Comparison of ENCODE assay signal across 18 cellular contexts in genomic region chr16:4017807-4018206, GRCh38.
DNase-seq lines count a peak whose midpoint lies in the region; ATAC-seq, FAIRE-seq and TF ChIP-seq lines count a peak whose summit lies in the region.
"Had no signal": no experiment of that assay in that cellular context is flagged by ENCODE, and none has a peak within 500 bp of the region (broad histone marks: within the 10 kb centered on the region; RNA-seq: fewer than 3 reads in every experiment).

No MANE protein-coding gene starts in this region.

- no peaks in the 10 kb centered on the region for H3K79me2 ChIP-seq in H1 (ENCODE audit: control insufficient read depth in 1 of 2, insufficient read depth in 2 of 2, low read length in 2 of 2)

- WGBS in H1 (ENCODE audit: extremely low coverage in 1 of 2, insufficient coverage in 1 of 2, insufficient read length in 1 of 2, insufficient replicate concordance in 2 of 2, low coverage in 1 of 2, low lambda C conversion rate in 2 of 2, missing lambda C conversion rate in 1 of 2), 2 experiments, result 91% methylated on average over 14 of the region's 14 CpGs; no CpG with 5 or more reads in 1 of the 2 experiments
- WGBS in thyroid gland, 2 donors, result 92 to 94% methylated on average over 14 of the region's 14 CpGs
- 96% methylated on average over 14 of the region's 14 CpGs for WGBS in prostate gland

- no peaks in the 10 kb centered on the region for H3K79me1 ChIP-seq in H1 (ENCODE audit: low read depth, low read length)

- peak overlapping the region; percentile 55 for H3K4me3 Mint-ChIP-seq in natural killer cell
- H3K4me3 Mint-ChIP-seq in natural killer cell treated with Interleukin-12 subunit alpha and Interleukin-12 subunit beta and Interleukin-15 and Interleukin-18, amount 100 ng/mL, for 72 hours, result no peak overlapping the region
- H3K4me3 Mint-ChIP-seq: B cell; CD8-positive, alpha-beta T cell had no signal

- DNase-seq in natural killer cell, result no peak
- no peak for DNase-seq in natural killer cell treated with Interleukin-12 subunit alpha and Interleukin-12 subunit beta and Interleukin-15 and Interleukin-18, amount 100 ng/mL, for 72 hours (ENCODE audit: low spot score)
- peak; percentile 9 for DNase-seq in NCI-H146 treated with DMSO at 0.1 percent for 48 hours (lab: John Stamatoyannopoulos, UW; ENCODE audit: unreplicated experiment)
- no peak for DNase-seq in H1 (ENCODE audit: low read depth in 1 of 2, low spot score in 2 of 2)
- no peak for DNase-seq in thyroid gland
- no peak for DNase-seq in prostate gland (ENCODE audit: low spot score)
- no peak for DNase-seq in dedifferentiated amniotic fluid mesenchymal stem cell (ENCODE audit: extremely low spot score)
- DNase-seq: ACHN; Calu3; CD8-positive, alpha-beta T cell; DMS 273 treated with DMSO at 0.1 percent for 48 hours; H7 had no signal

- no peak overlapping the region for H3K9ac ChIP-seq in H1 (replicated peaks in 1 of 4; ENCODE audit: extremely low read depth in 1 of 4, low read depth in 3 of 4, low read length in 3 of 4)
- H3K9ac ChIP-seq: GM23248 had no signal

- no peak for TF ChIP-seq EP300 in H1 (IDR thresholded peaks at IDR 0.05; ENCODE audit: borderline replicate concordance in 1 of 2, low read depth in 2 of 2, low read length in 2 of 2)

- H2AK5ac ChIP-seq in H1 (ENCODE audit: low read depth, low read length), result no peak overlapping the region

- FAIRE-seq in H1 (lab: Jason Lieb, UNC), result no peak
- FAIRE-seq: HepG2, HTR-8/SVneo had no signal

- no peak overlapping the region for H2BK20ac ChIP-seq in H1 (ENCODE audit: low read length)

- peak overlapping the region; percentile 97 to 98 for H3K27ac Mint-ChIP-seq in natural killer cell
- H3K27ac Mint-ChIP-seq in natural killer cell treated with Interleukin-12 subunit alpha and Interleukin-12 subunit beta and Interleukin-15 and Interleukin-18, amount 100 ng/mL, for 72 hours, result peak overlapping the region in 1 of 2 donors; percentile 100
- H3K27ac Mint-ChIP-seq: B cell; CD8-positive, alpha-beta T cell had no signal

- no peak overlapping the region for H3K4ac ChIP-seq in H1 (replicated peaks; ENCODE audit: insufficient read length, low read depth, low read length)

- H3K27me3 ChIP-seq in H1 (replicated peaks in 1 of 4; ENCODE audit: control insufficient read depth in 3 of 4, extremely low read depth in 1 of 4, insufficient read depth in 3 of 4, low read length in 3 of 4) (no peaks in the 10 kb centered on the region), thyroid gland (no peaks in the 10 kb centered on the region), prostate gland (replicated peaks; ENCODE audit: insufficient read depth) (no peaks in the 10 kb centered on the region)

- TF ChIP-seq POLR2A in H1 (IDR thresholded peaks at IDR 0.05; ENCODE audit: control extremely low read depth in 1 of 2, low read depth in 2 of 2, low read length in 2 of 2) (no peak), thyroid gland (IDR thresholded peaks at IDR 0.05) (no peak), prostate gland (IDR thresholded peaks at IDR 0.05) (no peak)

- H3K4me1 Mint-ChIP-seq in natural killer cell, result peaks cover 54 to 59% of the 10 kb centered on the region in 2 donors
- H3K4me1 Mint-ChIP-seq in natural killer cell treated with Interleukin-12 subunit alpha and Interleukin-12 subunit beta and Interleukin-15 and Interleukin-18, amount 100 ng/mL, for 72 hours (ENCODE audit: low read depth in 2 of 2), result peaks cover 45 to 48% of the 10 kb centered on the region in 2 donors
- H3K4me1 Mint-ChIP-seq: B cell had no signal

- POLR2A ChIA-PET in H1 (lab: Charles Lee; ENCODE audit: partially characterized antibody), result interaction anchor here (0.6 kb wide), 1 partner anchor 325 kb away, joined by 3 read pairs; no protein-coding TSS in a partner anchor

- H3K27ac ChIP-seq in H1 (ENCODE audit: low read depth, low read length), result no peak overlapping the region
- H3K27ac ChIP-seq in thyroid gland, result peak overlapping the region in 2 of 3 donors; percentile 46 to 93
- no peak overlapping the region for H3K27ac ChIP-seq in prostate gland
- H3K27ac ChIP-seq: C4-2B, GM23248 had no signal

- H3K4me1 ChIP-seq in H1 (replicated peaks in 1 of 4; ENCODE audit: control insufficient read depth in 3 of 4, insufficient read depth in 4 of 4, low read length in 3 of 4), result peaks cover 0 to 6% (median 4%) of the 10 kb centered on the region in 4 experiments; a peak in 3 of 7 replicates
- peaks cover 29 to 44% of the 10 kb centered on the region in 2 donors for H3K4me1 ChIP-seq in thyroid gland
- H3K4me1 ChIP-seq in prostate gland (replicated peaks), result no peaks in the 10 kb centered on the region

- H2AFZ ChIP-seq in H1 (ENCODE audit: low read length), result no peak overlapping the region

- no peak overlapping the region for H3K4me2 ChIP-seq in H1 (ENCODE audit: insufficient read depth in 1 of 2, low read depth in 2 of 2, low read length in 2 of 2)

- no peak overlapping the region for H3K14ac ChIP-seq in H1 (ENCODE audit: insufficient read length)

- CTCF ChIA-PET in H1 (lab: Charles Lee; ENCODE audit: partially characterized antibody), result interaction anchor here (1.0 kb wide), 1 partner anchor 236 kb away, joined by 3 read pairs; no protein-coding TSS in a partner anchor

- H3K36me3 ChIP-seq in H1 (ENCODE audit: control insufficient read depth in 2 of 4, insufficient read depth in 4 of 4, low read length in 3 of 4) (no peaks in the 10 kb centered on the region), thyroid gland (no peaks in the 10 kb centered on the region), prostate gland (no peaks in the 10 kb centered on the region)

- H3K56ac ChIP-seq in H1 (replicated peaks; ENCODE audit: insufficient read length, low read depth, low read length), result no peak overlapping the region

- H3K23ac ChIP-seq in H1 (ENCODE audit: insufficient read length), result no peak overlapping the region

- no peaks in the 10 kb centered on the region for H3K9me3 Mint-ChIP-seq in natural killer cell
- peaks cover 2% of the 10 kb centered on the region for H3K9me3 Mint-ChIP-seq in natural killer cell treated with Interleukin-12 subunit alpha and Interleukin-12 subunit beta and Interleukin-15 and Interleukin-18, amount 100 ng/mL, for 72 hours
- H3K9me3 Mint-ChIP-seq: CD8-positive, alpha-beta T cell had no signal

- H2BK5ac ChIP-seq in H1 (ENCODE audit: low read depth, low read length), result no peak overlapping the region

- H3K18ac ChIP-seq in H1 (ENCODE audit: extremely low read depth, low read length), result no peak overlapping the region

- no peaks in the 10 kb centered on the region for H3K23me2 ChIP-seq in H1 (ENCODE audit: low read depth, low read length)

- ATAC-seq in natural killer cell (no peak), HG02610 (IDR thresholded peaks at IDR 0.05; ENCODE audit: unreplicated experiment) (no peak)
- no peak for ATAC-seq in natural killer cell treated with Interleukin-12 subunit alpha and Interleukin-12 subunit beta and Interleukin-15 and Interleukin-18, amount 100 ng/mL, for 72 hours
- ATAC-seq: CD8-positive, alpha-beta T cell; HepG2 had no signal

- H4K20me1 ChIP-seq in H1 (replicated peaks in 1 of 2; ENCODE audit: control insufficient read depth in 1 of 2, insufficient read depth in 2 of 2, low read length in 2 of 2), result no peaks in the 10 kb centered on the region

- H2BK12ac ChIP-seq in H1 (ENCODE audit: low read depth, low read length), result no peak overlapping the region; the same call in 1 of the 2 replicates

- H4K8ac ChIP-seq in H1 (ENCODE audit: extremely low read depth, insufficient read depth, low read length), result no peak overlapping the region

- intact Hi-C loops in natural killer cell (cut with micrococcal nuclease) (loop anchor here (5.0 kb wide), 1 partner anchor 99 kb away; the partner anchor contains the start of gene ADCY9), thyroid gland (cut with DNase I) (no loop called here), prostate gland (cut with DNase I) (no loop called here)

- H3K9me3 ChIP-seq in H1 (ENCODE audit: insufficient read depth in 2 of 2, low read depth in 1 of 2, low read length in 1 of 2) (no peaks in the 10 kb centered on the region), thyroid gland (no peaks in the 10 kb centered on the region), prostate gland (no peaks in the 10 kb centered on the region)

- no peaks in the 10 kb centered on the region for H3K36me3 Mint-ChIP-seq in natural killer cell
- peaks cover 6% of the 10 kb centered on the region for H3K36me3 Mint-ChIP-seq in natural killer cell treated with Interleukin-12 subunit alpha and Interleukin-12 subunit beta and Interleukin-15 and Interleukin-18, amount 100 ng/mL, for 72 hours
- H3K36me3 Mint-ChIP-seq: CD8-positive, alpha-beta T cell had no signal

- H3K4me3 ChIP-seq in H1 (ENCODE audit: extremely low read depth in 1 of 4, insufficient read depth in 2 of 4, low read depth in 3 of 4, low read length in 4 of 4) (no peak overlapping the region), thyroid gland (replicated peaks in 1 of 3) (no peak overlapping the region), prostate gland (no peak overlapping the region)
- H3K4me3 ChIP-seq: GM23248 had no signal

- no peak overlapping the region for H2BK120ac ChIP-seq in H1 (replicated peaks; ENCODE audit: low read depth, low read length)

- no peak for TF ChIP-seq RAD21 in H1 (IDR thresholded peaks at IDR 0.05 in 1 of 2, conservative IDR thresholded peaks at IDR 0.05 in 1 of 2; ENCODE audit: low read depth in 2 of 2, low read length in 2 of 2)

- no peaks in the 10 kb centered on the region for H3K27me3 Mint-ChIP-seq in natural killer cell (ENCODE audit: low read depth in 2 of 2)
- no peaks in the 10 kb centered on the region for H3K27me3 Mint-ChIP-seq in natural killer cell treated with Interleukin-12 subunit alpha and Interleukin-12 subunit beta and Interleukin-15 and Interleukin-18, amount 100 ng/mL, for 72 hours

- no peak overlapping the region for H2BK15ac ChIP-seq in H1 (ENCODE audit: low read length)

- peak overlapping the region; percentile 55 for H4K91ac ChIP-seq in H1 (replicated peaks; ENCODE audit: insufficient read length, low read length)

- H4K5ac ChIP-seq in H1 (ENCODE audit: insufficient read length, low read depth, low read length), result no peak overlapping the region

- TF ChIP-seq CTCF in natural killer cell (IDR thresholded peaks at IDR 0.05), result no peak
- TF ChIP-seq CTCF in H1 (IDR thresholded peaks at IDR 0.05; ENCODE audit: control extremely low read depth in 1 of 3, insufficient read depth in 1 of 3, low read depth in 1 of 3, low read length in 3 of 3), result no peak
- no peak for TF ChIP-seq CTCF in thyroid gland (IDR thresholded peaks at IDR 0.05)
- no peak for TF ChIP-seq CTCF in prostate gland (IDR thresholded peaks at IDR 0.05)

TF ChIP-seq in H1, 55 proteins besides CTCF, POLR2A, EP300 and RAD21:
- no peak for TF ChIP-seq CEBPB (IDR thresholded peaks at IDR 0.05; ENCODE audit: low read depth, low read length)
- TF ChIP-seq CHD2 (IDR thresholded peaks at IDR 0.05; ENCODE audit: low read length), result no peak
- TF ChIP-seq RBBP5 (IDR thresholded peaks at IDR 0.05; ENCODE audit: borderline replicate concordance, low read depth, low read length), result no peak

Comparison
In these comparisons a context has a peak if more than half of its experiments do, and no peak if none do; other contexts are left out.
1. H3K27ac ChIP-seq: peak in thyroid gland (2 of 3); none in H1 (single experiment) and prostate gland (0 of 2).